In genomic region chr9:93062364-93062763, GRCh38 we compare ENCODE assay signal across 15 cellular contexts. TPM values are rescaled to one million over a fixed set of nuclear protein-coding genes. Genes with fewer than 3 reads are reported as not detected.
A peak's percentile ranks its signal among the peaks of the same experiment; 100 is the strongest.
DNase-seq lines count a peak whose midpoint lies in the region; ATAC-seq lines count a peak whose summit lies in the region.
"Had no signal": no experiment of that assay in that cellular context is flagged by ENCODE, and none has a peak within 500 bp of the region (broad histone marks: within the 10 kb centered on the region; RNA-seq: fewer than 3 reads in every experiment).

No MANE protein-coding gene starts in this region.

- H3K27me3 Mint-ChIP-seq in activated T-cell treated with anti-CD3 and anti-CD28 coated beads, Interleukin-2, amount 50 U/mL, for 4 hours (ENCODE audit: low read depth) = no peaks in the 10 kb centered on the region
- H3K27me3 Mint-ChIP-seq in activated naive CD8-positive, alpha-beta T cell treated with anti-CD3 and anti-CD28 coated beads, Interleukin-2, amount 50 U/mL, for 24 hours = no peaks in the 10 kb centered on the region
- no peaks in the 10 kb centered on the region for H3K27me3 Mint-ChIP-seq in stimulated activated memory B cell treated with anti-CD40 and anti-IgM and Interleukin-4, amounts not matched to agents 10 μg/mL and 1 μg/mL and 100 μg/mL, for 72 hours

- peaks cover 86% of the 10 kb centered on the region for H3K4me1 Mint-ChIP-seq in activated T-cell treated with anti-CD3 and anti-CD28 coated beads, Interleukin-2, amount 50 U/mL, for 4 hours (ENCODE audit: low read depth)
- peaks cover 85% of the 10 kb centered on the region for H3K4me1 Mint-ChIP-seq in activated naive CD8-positive, alpha-beta T cell treated with anti-CD3 and anti-CD28 coated beads, Interleukin-2, amount 50 U/mL, for 24 hours
- peaks cover 85% of the 10 kb centered on the region for H3K4me1 Mint-ChIP-seq in stimulated activated memory B cell treated with anti-CD40 and anti-IgM and Interleukin-4, amounts not matched to agents 10 μg/mL and 1 μg/mL and 100 μg/mL, for 72 hours

- no peak for DNase-seq in activated T-cell treated with anti-CD3 and anti-CD28 coated beads, Interleukin-2, amount 50 U/mL, for 4 hours
- no peak for DNase-seq in activated T-cell treated with anti-CD3 and anti-CD28 coated beads, Interleukin-2, amount 50 U/mL, for 48 hours
- DNase-seq in NCI-H2171 treated with DMSO at 0.1 percent for 48 hours (lab: John Stamatoyannopoulos, UW) (peak; percentile 88), occipital lobe (lab: John Stamatoyannopoulos, UW) (no peak)
- no peak for DNase-seq in activated naive CD8-positive, alpha-beta T cell treated with anti-CD3 and anti-CD28 coated beads, Interleukin-2, amount 50 U/mL, for 24 hours
- DNase-seq: cortex of kidney; foreskin keratinocyte; left cardiac atrium; nucleus accumbens; stimulated activated CD4-positive, alpha-beta T cell treated with anti-CD3 and anti-CD28 coated beads, Interleukin-1b, Interleukin-23, amount 100 ng/mL, for 48 hours had no signal

- peak overlapping the region; percentile 87 for H3K27ac Mint-ChIP-seq in activated naive CD8-positive, alpha-beta T cell treated with anti-CD3 and anti-CD28 coated beads, Interleukin-2, amount 50 U/mL, for 24 hours
- H3K27ac Mint-ChIP-seq in stimulated activated memory B cell treated with anti-CD40 and anti-IgM and Interleukin-4, amounts not matched to agents 10 μg/mL and 1 μg/mL and 100 μg/mL, for 72 hours = peak overlapping the region; percentile 100

- H3K9me3 Mint-ChIP-seq in activated T-cell treated with anti-CD3 and anti-CD28 coated beads, Interleukin-2, amount 50 U/mL, for 4 hours = no peaks in the 10 kb centered on the region
- no peaks in the 10 kb centered on the region for H3K9me3 Mint-ChIP-seq in activated naive CD8-positive, alpha-beta T cell treated with anti-CD3 and anti-CD28 coated beads, Interleukin-2, amount 50 U/mL, for 24 hours
- H3K9me3 Mint-ChIP-seq in stimulated activated memory B cell treated with anti-CD40 and anti-IgM and Interleukin-4, amounts not matched to agents 10 μg/mL and 1 μg/mL and 100 μg/mL, for 72 hours = no peaks in the 10 kb centered on the region

- no peak for ATAC-seq in activated T-cell treated with anti-CD3 and anti-CD28 coated beads, Interleukin-2, amount 50 U/mL, for 4 hours
- no peak for ATAC-seq in activated naive CD8-positive, alpha-beta T cell treated with anti-CD3 and anti-CD28 coated beads, Interleukin-2, amount 50 U/mL, for 24 hours
- ATAC-seq in stimulated activated memory B cell treated with anti-CD40 and anti-IgM and Interleukin-4, amounts not matched to agents 10 μg/mL and 1 μg/mL and 100 μg/mL, for 72 hours = no peak
- ATAC-seq in HG03342 (IDR thresholded peaks at IDR 0.05; ENCODE audit: unreplicated experiment) (no peak), GM21526 (IDR thresholded peaks at IDR 0.05; ENCODE audit: low FRiP score, unreplicated experiment) (no peak)
- ATAC-seq: foreskin keratinocyte, left cardiac atrium, Panc1 had no signal

- H3K36me3 Mint-ChIP-seq in activated T-cell treated with anti-CD3 and anti-CD28 coated beads, Interleukin-2, amount 50 U/mL, for 4 hours (ENCODE audit: insufficient read depth) = peaks cover 7% of the 10 kb centered on the region
- peaks cover 6% of the 10 kb centered on the region for H3K36me3 Mint-ChIP-seq in activated naive CD8-positive, alpha-beta T cell treated with anti-CD3 and anti-CD28 coated beads, Interleukin-2, amount 50 U/mL, for 24 hours (ENCODE audit: low read depth)
- peaks cover 12% of the 10 kb centered on the region for H3K36me3 Mint-ChIP-seq in stimulated activated memory B cell treated with anti-CD40 and anti-IgM and Interleukin-4, amounts not matched to agents 10 μg/mL and 1 μg/mL and 100 μg/mL, for 72 hours

- H3K4me3 Mint-ChIP-seq in activated T-cell treated with anti-CD3 and anti-CD28 coated beads, Interleukin-2, amount 50 U/mL, for 4 hours = peak overlapping the region; percentile 67
- H3K4me3 Mint-ChIP-seq in activated naive CD8-positive, alpha-beta T cell treated with anti-CD3 and anti-CD28 coated beads, Interleukin-2, amount 50 U/mL, for 24 hours = peak overlapping the region; percentile 87
- H3K4me3 Mint-ChIP-seq in stimulated activated memory B cell treated with anti-CD40 and anti-IgM and Interleukin-4, amounts not matched to agents 10 μg/mL and 1 μg/mL and 100 μg/mL, for 72 hours = peak overlapping the region; percentile 89

RNA-seq across cellular contexts. Expression of gene SUSD3, which starts 3.9 kb away (rescaled TPM):
- 1 to 10 TPM; 7.7 to 9.5 (median 9.4) TPM for total RNA-seq in activated T-cell treated with anti-CD3 and anti-CD28 coated beads, Interleukin-2, amount 50 U/mL, for 4 hours
- 1.6 TPM for total RNA-seq in occipital lobe
- total RNA-seq: HT1080 had no signal

RNA-seq across cellular contexts. Expression of gene CARD19, which starts 33.7 kb away (rescaled TPM):
- 10 to 100 TPM; 25.5 to 33.8 (median 28.4) TPM for total RNA-seq in activated T-cell treated with anti-CD3 and anti-CD28 coated beads, Interleukin-2, amount 50 U/mL, for 4 hours
- total RNA-seq in occipital lobe = 15.3 TPM
